ENCODE assay signal across 27 cellular contexts in genomic region chr22:22603470-22603947, GRCh38. TPM values are rescaled to one million over a fixed set of nuclear protein-coding genes. Genes with fewer than 3 reads are reported as not detected.
"Had no signal": no experiment of that assay in that cellular context is flagged by ENCODE, and none has a peak within 500 bp of the region (broad histone marks: within the 10 kb centered on the region; RNA-seq: fewer than 3 reads in every experiment).

No MANE protein-coding gene starts in this region.

- ATAC-seq: activated CD8-positive, alpha-beta T cell treated with anti-CD3 and anti-CD28 coated beads, Interleukin-2, amount 10 ng/mL, durations not matched to agents 7 days and 5 days; Right ventricle myocardium inferior had no signal

- H3K9me3 ChIP-seq: ascending aorta had no signal

- H3K4me2 ChIP-seq: PC-9 had no signal

- H3K27me3 ChIP-seq: ascending aorta had no signal

- H3K27ac ChIP-seq: ascending aorta, PC-9, RWPE1, WERI-Rb-1 had no signal

- DNase-seq: activated CD4-positive, alpha-beta T cell treated with anti-CD3 and anti-CD28 coated beads, Interleukin-2, amount 10 ng/mL, durations not matched to agents 7 days and 5 days; activated CD4-positive, alpha-beta T cell treated with anti-CD3 and anti-CD28 coated beads, Interleukin-2, amount 50 U/mL, for 48 hours; activated CD8-positive, alpha-beta T cell treated with anti-CD3 and anti-CD28 coated beads, Interleukin-2, amount 10 ng/mL, durations not matched to agents 7 days and 5 days; activated gamma-delta T cell; activated naive CD4-positive, alpha-beta T cell treated with Interleukin-2 at 50 U/mL for 16 hours; activated naive CD8-positive, alpha-beta T cell treated with anti-CD3 and anti-CD28 coated beads, Interleukin-2, amount 10 ng/mL, durations not matched to agents 7 days and 5 days; activated T-cell treated with anti-CD3 and anti-CD28 coated beads, Interleukin-2, amount 50 U/mL, for 24 hours; amygdala; NCI-H1048; NCI-H1436 treated with DMSO at 0.1 percent for 48 hours; NCI-H1694 treated with DMSO at 0.1 percent for 48 hours; NCI-H2029; NCI-H345; NCI-H524 treated with DMSO at 0.1 percent for 48 hours; PC-9; SIG-M5; T1000; WERI-Rb-1 had no signal

- H3K4me1 ChIP-seq: ascending aorta had no signal

- H2AFZ ChIP-seq: PC-9 had no signal

- H3K36me3 ChIP-seq: ascending aorta, WERI-Rb-1 had no signal

- H3K4me3 ChIP-seq: ascending aorta, PC-9 had no signal

RNA-seq across cellular contexts. Expression of gene GGTLC2, which starts 40.9 kb away (rescaled TPM):
- total RNA-seq: activated CD4-positive, alpha-beta T cell treated with anti-CD3 and anti-CD28 coated beads, Interleukin-2, amount 10 ng/mL, durations not matched to agents 7 days and 5 days; activated CD8-positive, alpha-beta T cell treated with anti-CD3 and anti-CD28 coated beads, Interleukin-2, amount 10 ng/mL, durations not matched to agents 7 days and 5 days; activated naive CD8-positive, alpha-beta T cell treated with anti-CD3 and anti-CD28 coated beads, Interleukin-2, amount 10 ng/mL, durations not matched to agents 7 days and 5 days; activated T-helper 2 cell treated with anti-CD3 and anti-CD28 coated beads, Interferon-gamma antibody, Interleukin-2, Interleukin-4, amounts not matched to agents 10 μg/mL and 5 μg/mL and 100 μg/mL, durations not matched to agents 14 hours and 24 hours and 36 hours; ascending aorta; cardiac septum; MCF 10A; NCI-H460; PC-9; Right ventricle myocardium inferior; T-helper 1 cell treated with Interleukin-12 subunit alpha and Interleukin-12 subunit beta and Interleukin-4 antibody, amounts not matched to agents 30 ng/mL and 1 ng/mL, for 36 hours; T-helper 2 cell treated with Interferon-gamma antibody and Interleukin-4, amounts not matched to agents 100 ng/mL and 5 ng/mL, for 36 hours had no signal

RNA-seq across cellular contexts. Expression of gene PRAME, which starts 44.4 kb away (rescaled TPM):
- total RNA-seq: activated CD4-positive, alpha-beta T cell treated with anti-CD3 and anti-CD28 coated beads, Interleukin-2, amount 10 ng/mL, durations not matched to agents 7 days and 5 days; activated CD8-positive, alpha-beta T cell treated with anti-CD3 and anti-CD28 coated beads, Interleukin-2, amount 10 ng/mL, durations not matched to agents 7 days and 5 days; activated naive CD8-positive, alpha-beta T cell treated with anti-CD3 and anti-CD28 coated beads, Interleukin-2, amount 10 ng/mL, durations not matched to agents 7 days and 5 days; activated T-helper 2 cell treated with anti-CD3 and anti-CD28 coated beads, Interferon-gamma antibody, Interleukin-2, Interleukin-4, amounts not matched to agents 10 μg/mL and 5 μg/mL and 100 μg/mL, durations not matched to agents 14 hours and 24 hours and 36 hours; ascending aorta; MCF 10A; PC-9; Right ventricle myocardium inferior; T-helper 1 cell treated with Interleukin-12 subunit alpha and Interleukin-12 subunit beta and Interleukin-4 antibody, amounts not matched to agents 30 ng/mL and 1 ng/mL, for 36 hours; T-helper 2 cell treated with Interferon-gamma antibody and Interleukin-4, amounts not matched to agents 100 ng/mL and 5 ng/mL, for 36 hours had no signal
